ENCODE assay signal across 20 cellular contexts in genomic region chr3:87317779-87318178, GRCh38. TPM values are rescaled to one million over a fixed set of nuclear protein-coding genes. Genes with fewer than 3 reads are reported as not detected.
A peak's percentile ranks its signal among the peaks of the same experiment; 100 is the strongest.
DNase-seq lines count a peak whose midpoint lies in the region; ATAC-seq, FAIRE-seq and TF ChIP-seq lines count a peak whose summit lies in the region.
"Had no signal": no experiment of that assay in that cellular context is flagged by ENCODE, and none has a peak within 500 bp of the region (broad histone marks: within the 10 kb centered on the region; RNA-seq: fewer than 3 reads in every experiment).

No MANE protein-coding gene starts in this region.

- H2AFZ ChIP-seq in PC-3 (ENCODE audit: low read length) (0 out of 2 replicates have a peak overlapping the region, but pooled peaks have one; percentile 4), hepatocyte (no peak overlapping the region)

- CTCF ChIA-PET in PC-3 (lab: Charles Lee) = interaction anchor here (0.5 kb wide), 1 partner anchor 57 kb away, joined by 4 read pairs; no protein-coding TSS in a partner anchor

- in situ Hi-C loops in transverse colon (cut with MboI; ENCODE audit: low pct_ligation_motif_present in 1 of 4, low pct_unique_long_range_greater_than_20kb in 1 of 4, low sequenced_read_pairs in 3 of 4) = no loop called here

- H4K20me1 ChIP-seq in PC-3 (ENCODE audit: low read length) = no peaks in the 10 kb centered on the region
- H4K20me1 ChIP-seq in hepatocyte (ENCODE audit: insufficient read depth, poor library complexity, severe bottlenecking) = no peaks in the 10 kb centered on the region

- DNase-seq in GM12892 (ENCODE audit: insufficient read length) (no peak), PC-3 (peak; percentile 29), hepatocyte (ENCODE audit: low spot score) (no peak), transverse colon (no peak), activated gamma-delta T cell treated with Interleukin-2 at 50 U/mL for 16 hours (no peak)
- no peak for DNase-seq in stimulated activated CD4-positive, alpha-beta T cell treated with anti-CD3 and anti-CD28 coated beads, Interleukin-4, amount 100 ng/mL, for 4 hours
- DNase-seq: KBM-7, MG63, NCI-H2029, NCI-H446, NCI-H524 treated with DMSO at 0.1 percent for 48 hours, Peyer's patch, SHP77 treated with DMSO at 0.1 percent for 48 hours had no signal

- WGBS in hepatocyte (ENCODE audit: low lambda C conversion rate, missing lambda C conversion rate) = 75% methylated on average over 4 of the region's 4 CpGs
- WGBS in transverse colon (ENCODE audit: low coverage in 1 of 2), 2 donors = 25 to 45% methylated on average over 4 of the region's 4 CpGs

- intact Hi-C loops in PC-3 (cut with micrococcal nuclease) = loop anchor here (1.0 to 10.0 kb wide), 3 partner anchors 16 to 267 kb away; no protein-coding TSS in a partner anchor
- intact Hi-C loops in transverse colon (cut with DNase I; ENCODE audit: low total_unique reads) = no loop called here

- H3K9me3 ChIP-seq in PC-3 (ENCODE audit: low read length) = no peaks in the 10 kb centered on the region
- H3K9me3 ChIP-seq in hepatocyte (ENCODE audit: low read depth) = no peaks in the 10 kb centered on the region
- no peaks in the 10 kb centered on the region for H3K9me3 ChIP-seq in transverse colon
- H3K9me3 ChIP-seq: MG63, Peyer's patch had no signal

- POLR2A ChIA-PET in PC-3 (lab: Charles Lee; ENCODE audit: unreplicated experiment) = interaction anchor here (0.6 kb wide), 1 partner anchor 17 kb away, joined by 3 read pairs; no protein-coding TSS in a partner anchor

- H3K9me2 ChIP-seq in PC-3 (replicated peaks; ENCODE audit: low read length) (no peaks in the 10 kb centered on the region), hepatocyte (replicated peaks; ENCODE audit: insufficient read depth) (no peaks in the 10 kb centered on the region)

- H3K79me2 ChIP-seq in PC-3 (ENCODE audit: low read length) = no peaks in the 10 kb centered on the region
- no peaks in the 10 kb centered on the region for H3K79me2 ChIP-seq in hepatocyte

- peak overlapping the region; percentile 40 for H3K9ac ChIP-seq in PC-3 (ENCODE audit: low read length)

- H3K4me1 ChIP-seq in PC-3 (ENCODE audit: insufficient read depth, low read length) = peaks cover 50% of the 10 kb centered on the region
- peaks cover 15% of the 10 kb centered on the region for H3K4me1 ChIP-seq in hepatocyte (ENCODE audit: insufficient read depth)
- peaks cover 6 to 17% (median 14%) of the 10 kb centered on the region in 4 donors for H3K4me1 ChIP-seq in transverse colon

- H3K4me2 ChIP-seq in PC-3 (ENCODE audit: low read length) (peak overlapping the region; percentile 68), hepatocyte (no peak overlapping the region)

- H3K27ac ChIP-seq in PC-3 (ENCODE audit: low read length) = peak overlapping the region; percentile 84
- H3K27ac ChIP-seq in hepatocyte = peak overlapping the region; percentile 35
- peak overlapping the region in 3 of 4 donors; percentile 21 to 33 (median 28) for H3K27ac ChIP-seq in transverse colon
- H3K27ac ChIP-seq: Peyer's patch had no signal

- TF ChIP-seq CTCF in PC-3 (conservative IDR thresholded peaks at IDR 0.05; ENCODE audit: low read depth, low read length) = no peak
- no peak for TF ChIP-seq CTCF in hepatocyte (IDR thresholded peaks at IDR 0.05; ENCODE audit: poor library complexity)
- no peak for TF ChIP-seq CTCF in transverse colon (IDR thresholded peaks at IDR 0.05)

- ATAC-seq in PC-3 (no peak), HG02840 (IDR thresholded peaks at IDR 0.05; ENCODE audit: low FRiP score, unreplicated experiment) (no peak)

- no peak for TF ChIP-seq POLR2A in GM12892 (IDR thresholded peaks at IDR 0.05; ENCODE audit: low read depth, low read length)
- TF ChIP-seq POLR2A in transverse colon (IDR thresholded peaks at IDR 0.05) = no peak

- no peaks in the 10 kb centered on the region for H3K36me3 ChIP-seq in PC-3 (ENCODE audit: low read depth, low read length)
- H3K36me3 ChIP-seq in hepatocyte (replicated peaks; ENCODE audit: insufficient read depth, low read depth) = no peaks in the 10 kb centered on the region
- no peaks in the 10 kb centered on the region for H3K36me3 ChIP-seq in transverse colon
- H3K36me3 ChIP-seq: MG63, Peyer's patch had no signal

- peak; percentile 9 for FAIRE-seq in GM12892 (lab: Jason Lieb, UNC)
- FAIRE-seq: D721Med, H1 had no signal

- peaks cover 3% of the 10 kb centered on the region for H3F3A ChIP-seq in PC-3 (ENCODE audit: low read length, unreplicated experiment)

- no peak overlapping the region for H3K4me3 ChIP-seq in PC-3 (ENCODE audit: low read length)
- no peak overlapping the region for H3K4me3 ChIP-seq in hepatocyte
- H3K4me3 ChIP-seq in transverse colon = no peak overlapping the region
- H3K4me3 ChIP-seq: MG63, Peyer's patch had no signal

- H3K27me3 ChIP-seq in PC-3 (ENCODE audit: low read length) (no peaks in the 10 kb centered on the region), hepatocyte (no peaks in the 10 kb centered on the region), transverse colon (no peaks in the 10 kb centered on the region)
- H3K27me3 ChIP-seq: MG63, Peyer's patch had no signal

- BruUV-seq in PC-3 (replicated peaks; lab: Mats Ljungman, UMichigan) = no TSS peak

- no peak for TF ChIP-seq EP300 in transverse colon (IDR thresholded peaks at IDR 0.05; ENCODE audit: low read depth)

RNA-seq across cellular contexts. Expression of gene POU1F1, which starts 41.4 kb away (rescaled TPM):
- polyA plus RNA-seq in GM12892 (2012; ENCODE audit: missing spikeins) = not detected
- not detected in 2 replicates for total RNA-seq in PC-3 (2014; rRNA removed)
- total RNA-seq in hepatocyte = not detected in 2 replicates
- polyA plus RNA-seq in hepatocyte = not detected in 2 replicates
- total RNA-seq in transverse colon = not detected
- total RNA-seq: Daoy, H1, HT1080, LHCN-M2, Peyer's patch had no signal
- polyA plus RNA-seq: BJ, H1 had no signal

Comparison
In these comparisons a context has a peak if more than half of its experiments do, and no peak if none do; other contexts are left out.
1. H3K27ac ChIP-seq: peak in every context shown above with its lines; median percentile 84 in PC-3; 35 in hepatocyte; 28 in transverse colon.